ENCODE assay signal across 22 cellular contexts in genomic region chr2:39683022-39683699, GRCh38. TPM values are rescaled to one million over a fixed set of nuclear protein-coding genes. Genes with fewer than 3 reads are reported as not detected.
"Had no signal": no experiment of that assay in that cellular context is flagged by ENCODE, and none has a peak within 500 bp of the region (broad histone marks: within the 10 kb centered on the region; RNA-seq: fewer than 3 reads in every experiment).

No MANE protein-coding gene starts in this region.

- ATAC-seq: foreskin keratinocyte; gastroesophageal sphincter; mucosa of descending colon; natural killer cell treated with Interleukin-12 subunit alpha and Interleukin-12 subunit beta and Interleukin-15 and Interleukin-18, amount 100 ng/mL, for 72 hours; stimulated activated naive CD8-positive, alpha-beta T cell treated with anti-CD3 and anti-CD28 coated beads, Interleukin-15, amount 100 ng/mL, for 72 hours had no signal

- H3K4me3 Mint-ChIP-seq: endodermal cell; memory B cell; naive B cell; natural killer cell treated with Interleukin-12 subunit alpha and Interleukin-12 subunit beta and Interleukin-15 and Interleukin-18, amount 100 ng/mL, for 72 hours; neural crest cell; stimulated activated naive CD8-positive, alpha-beta T cell treated with anti-CD3 and anti-CD28 coated beads, Interleukin-15, amount 100 ng/mL, for 72 hours; type B pancreatic cell had no signal

- H3K27ac Mint-ChIP-seq: endodermal cell; memory B cell; naive B cell; natural killer cell treated with Interleukin-12 subunit alpha and Interleukin-12 subunit beta and Interleukin-15 and Interleukin-18, amount 100 ng/mL, for 72 hours; progenitor cell of endocrine pancreas; stimulated activated naive CD8-positive, alpha-beta T cell treated with anti-CD3 and anti-CD28 coated beads, Interleukin-15, amount 100 ng/mL, for 72 hours; type B pancreatic cell had no signal

- H3K4me1 Mint-ChIP-seq: memory B cell; naive B cell; neural crest cell; stimulated activated naive CD8-positive, alpha-beta T cell treated with anti-CD3 and anti-CD28 coated beads, Interleukin-15, amount 100 ng/mL, for 72 hours had no signal

- H3K9me3 Mint-ChIP-seq: natural killer cell treated with Interleukin-12 subunit alpha and Interleukin-12 subunit beta and Interleukin-15 and Interleukin-18, amount 100 ng/mL, for 72 hours had no signal

- DNase-seq: cerebellar nuclear complex; cortex of kidney; effector CD8-positive, alpha-beta T cell; endodermal cell; foreskin keratinocyte; heart right ventricle; hippocampal formation; left cardiac atrium; mucosa of descending colon; naive B cell; spleen; stimulated activated CD4-positive, alpha-beta T cell treated with anti-CD3 and anti-CD28 coated beads, Interleukin-4, amount 100 ng/mL, for 1 hour; stimulated activated CD8-positive, alpha-beta memory T cell treated with anti-CD3 and anti-CD28 coated beads, Interleukin-4, amount 100 ng/mL, for 48 hours; stimulated activated naive CD4-positive, alpha-beta T cell; stimulated activated naive CD8-positive, alpha-beta T cell treated with anti-CD3 and anti-CD28 coated beads, Interleukin-15, amount 100 ng/mL, for 72 hours; tibial artery had no signal

- H3K27me3 Mint-ChIP-seq: progenitor cell of endocrine pancreas, type B pancreatic cell had no signal

- H3K36me3 Mint-ChIP-seq: naive B cell; natural killer cell treated with Interleukin-12 subunit alpha and Interleukin-12 subunit beta and Interleukin-15 and Interleukin-18, amount 100 ng/mL, for 72 hours; type B pancreatic cell had no signal

RNA-seq across cellular contexts. Expression of gene TMEM178A, which starts 17.4 kb away (rescaled TPM):
- total RNA-seq: foreskin keratinocyte; natural killer cell treated with Interleukin-12 subunit alpha and Interleukin-12 subunit beta and Interleukin-15 and Interleukin-18, amount 100 ng/mL, for 72 hours had no signal
